2 cellular contexts compared by ENCODE assay signal in the genomic region with DNA sequence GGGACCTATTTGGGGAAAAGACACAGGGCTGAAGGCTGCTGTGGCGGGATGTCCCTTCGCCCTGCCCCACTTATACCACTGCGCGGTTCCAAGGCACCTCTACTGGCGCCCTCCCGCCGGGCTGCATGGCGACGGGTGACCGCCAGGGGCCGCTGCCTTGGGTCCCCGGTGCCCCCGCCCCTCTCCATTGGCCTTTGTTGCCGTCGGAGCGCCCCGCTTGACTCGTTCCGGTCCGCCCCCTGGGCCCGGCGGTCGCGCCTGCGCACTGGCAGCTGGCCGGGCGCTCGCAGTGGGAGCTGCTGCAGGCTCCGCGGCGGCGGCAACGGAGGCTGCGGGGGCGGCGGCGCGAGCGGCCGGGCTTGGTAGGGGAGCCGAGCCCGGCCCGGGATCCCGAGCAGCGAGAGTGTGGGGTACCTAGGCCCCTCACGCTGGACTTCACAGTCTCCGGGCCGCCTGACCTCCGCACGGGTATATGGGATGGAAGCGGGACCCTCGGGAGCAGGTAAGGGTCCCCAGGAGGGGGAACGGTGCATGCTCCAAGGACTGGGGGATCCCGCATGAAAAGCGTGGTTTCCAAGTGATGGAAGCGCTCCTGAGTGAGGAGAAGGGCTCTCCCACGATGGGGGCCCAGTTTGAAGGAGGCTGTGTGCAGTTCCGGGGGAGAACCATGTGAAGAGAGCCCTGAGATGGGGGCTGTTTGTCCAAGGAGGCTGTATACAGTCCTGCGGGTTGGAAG.
A peak's percentile ranks its signal among the peaks of the same experiment; 100 is the strongest.
TF ChIP-seq lines count a peak whose summit lies in the region.

A gene (plus strand): TSS at position 265 of the 736 bp plus-strand sequence. CDS start 213 bp downstream, at position 478.

TF ChIP-seq in IMR-90, 13 proteins besides CTCF, POLR2A, EP300 and RAD21:
- TF ChIP-seq CHD1 (IDR thresholded peaks at IDR 0.05; ENCODE audit: low read depth, low read length) (no peak), MAZ (IDR thresholded peaks at IDR 0.05; ENCODE audit: borderline replicate concordance, low read depth, low read length) (peak; percentile 96), SMC3 (IDR thresholded peaks at IDR 0.05; ENCODE audit: low read depth, low read length) (peak; percentile 45)

TF ChIP-seq in endothelial cell of umbilical vein, 7 proteins besides CTCF, POLR2A, EP300 and RAD21:
- TF ChIP-seq MYC (IDR thresholded peaks at IDR 0.05; ENCODE audit: low read depth, low read length) (no peak), POLR2AphosphoS5 (IDR thresholded peaks at IDR 0.05; ENCODE audit: insufficient read depth, low read depth, low read length) (peak; percentile 68)
